Comparison of ENCODE assay signal across 15 cellular contexts in genomic region chr3:145183261-145183660, GRCh38.
DNase-seq lines count a peak whose midpoint lies in the region; FAIRE-seq and TF ChIP-seq lines count a peak whose summit lies in the region.
"Had no signal": no experiment of that assay in that cellular context is flagged by ENCODE, and none has a peak within 500 bp of the region (broad histone marks: within the 10 kb centered on the region; RNA-seq: fewer than 3 reads in every experiment).

No MANE protein-coding gene starts in this region.

- no peaks in the 10 kb centered on the region for H3F3A ChIP-seq in MM.1S (ENCODE audit: insufficient read depth, low read length)

- H3K79me2 ChIP-seq in ACC112 (ENCODE audit: control insufficient read depth, insufficient read depth, low read length, unreplicated experiment) (no peaks in the 10 kb centered on the region), MM.1S (ENCODE audit: low read length) (no peaks in the 10 kb centered on the region)

- no peaks in the 10 kb centered on the region for H3K4me1 Mint-ChIP-seq in T-helper 2 cell treated with Interferon-gamma antibody and Interleukin-4, amounts not matched to agents 5 μg/mL and 100 μg/mL, for 36 hours (ENCODE audit: low read depth)

- H3K27ac ChIP-seq in ACC112 (ENCODE audit: low read depth, low read length) (peak overlapping the region; percentile 40; the same call in 1 of the 2 replicates), MM.1S (ENCODE audit: low read length) (no peak overlapping the region), ascending aorta (no peak overlapping the region)

- H3K4me3 ChIP-seq in ACC112 (ENCODE audit: low read depth, low read length) (peak overlapping the region; percentile 76), MM.1S (ENCODE audit: low read length) (no peak overlapping the region), ascending aorta (no peak overlapping the region)
- H3K4me3 ChIP-seq: HAP-1 had no signal

- DNase-seq in MM.1S = no peak
- DNase-seq in ascending aorta (ENCODE audit: low spot score in 2 of 2) = no peak
- no peak for DNase-seq in posterior vena cava (ENCODE audit: low spot score)
- no peak for DNase-seq in T-helper 2 cell treated with Interferon-gamma antibody and Interleukin-4, amounts not matched to agents 5 μg/mL and 100 μg/mL, for 36 hours (ENCODE audit: low spot score)
- DNase-seq in amygdala (lab: John Stamatoyannopoulos, UW) = no peak
- DNase-seq: CD4-positive, alpha-beta T cell; IMR-90; MV-4-11; NCI-H1417 treated with DMSO at 0.1 percent for 48 hours; NCI-H2081; NCI-H526 had no signal

- no peaks in the 10 kb centered on the region for H4K20me1 ChIP-seq in MM.1S (ENCODE audit: insufficient read depth, low read length)

- no peaks in the 10 kb centered on the region for H3K9me2 ChIP-seq in MM.1S (replicated peaks; ENCODE audit: insufficient read depth, low read length)

- H3K9ac ChIP-seq in MM.1S (ENCODE audit: low read length) = no peak overlapping the region

- H3K9me3 Mint-ChIP-seq in T-helper 2 cell treated with Interferon-gamma antibody and Interleukin-4, amounts not matched to agents 5 μg/mL and 100 μg/mL, for 36 hours = no peaks in the 10 kb centered on the region
- H3K9me3 Mint-ChIP-seq: CD4-positive, alpha-beta T cell had no signal

- TF ChIP-seq CTCF in MM.1S (IDR thresholded peaks at IDR 0.05; ENCODE audit: low read length) (no peak), ascending aorta (IDR thresholded peaks at IDR 0.05) (no peak)

- H2AFZ ChIP-seq in ACC112 (ENCODE audit: low read length, unreplicated experiment) (peak overlapping the region; percentile 71), MM.1S (ENCODE audit: low read length) (peak overlapping the region; percentile 51; the same call in 1 of the 2 replicates)

- no peaks in the 10 kb centered on the region for H3K27me3 Mint-ChIP-seq in T-helper 2 cell treated with Interferon-gamma antibody and Interleukin-4, amounts not matched to agents 5 μg/mL and 100 μg/mL, for 36 hours (ENCODE audit: low read depth)
- H3K27me3 Mint-ChIP-seq: CD4-positive, alpha-beta T cell had no signal

- H3K36me3 ChIP-seq in ACC112 (ENCODE audit: insufficient read depth, low read length) = no peaks in the 10 kb centered on the region
- no peaks in the 10 kb centered on the region for H3K36me3 ChIP-seq in MM.1S (replicated peaks; ENCODE audit: insufficient read depth, low read length)
- no peaks in the 10 kb centered on the region for H3K36me3 ChIP-seq in ascending aorta
- H3K36me3 ChIP-seq: HAP-1 had no signal

- intact Hi-C loops in ascending aorta (cut with DNase I) = no loop called here
- intact Hi-C loops in posterior vena cava (cut with DNase I) = no loop called here

- H3K27me3 ChIP-seq in ACC112 (ENCODE audit: insufficient read depth, low read length) = no peaks in the 10 kb centered on the region
- H3K27me3 ChIP-seq in MM.1S (replicated peaks; ENCODE audit: insufficient read depth, low read length) = no peaks in the 10 kb centered on the region
- H3K27me3 ChIP-seq in ascending aorta = no peaks in the 10 kb centered on the region

- FAIRE-seq in colon (lab: Jason Lieb, UNC) (peak; percentile 80), islet of Langerhans (lab: Jason Lieb, UNC) (peak; percentile 61)

- no peaks in the 10 kb centered on the region for H3K36me3 Mint-ChIP-seq in T-helper 2 cell treated with Interferon-gamma antibody and Interleukin-4, amounts not matched to agents 5 μg/mL and 100 μg/mL, for 36 hours (ENCODE audit: low read depth)

- H3K27ac Mint-ChIP-seq in T-helper 2 cell treated with Interferon-gamma antibody and Interleukin-4, amounts not matched to agents 5 μg/mL and 100 μg/mL, for 36 hours = no peak overlapping the region
- H3K27ac Mint-ChIP-seq: CD4-positive, alpha-beta T cell had no signal

- no peak overlapping the region for H3K4me2 ChIP-seq in MM.1S (ENCODE audit: low read depth, low read length)

- peaks cover 20% of the 10 kb centered on the region for H3K4me1 ChIP-seq in ACC112 (ENCODE audit: control insufficient read depth, insufficient read depth, low read length, unreplicated experiment)
- H3K4me1 ChIP-seq in MM.1S (ENCODE audit: low read length) = no peaks in the 10 kb centered on the region
- H3K4me1 ChIP-seq in ascending aorta = no peaks in the 10 kb centered on the region

- H3K4me3 Mint-ChIP-seq in T-helper 2 cell treated with Interferon-gamma antibody and Interleukin-4, amounts not matched to agents 5 μg/mL and 100 μg/mL, for 36 hours = no peak overlapping the region
- H3K4me3 Mint-ChIP-seq: CD4-positive, alpha-beta T cell had no signal

- no peaks in the 10 kb centered on the region for H3K9me3 ChIP-seq in MM.1S (replicated peaks; ENCODE audit: insufficient read depth, low read length)
- H3K9me3 ChIP-seq in ascending aorta = no peaks in the 10 kb centered on the region
- H3K9me3 ChIP-seq: HAP-1 had no signal
